In the genomic region with DNA sequence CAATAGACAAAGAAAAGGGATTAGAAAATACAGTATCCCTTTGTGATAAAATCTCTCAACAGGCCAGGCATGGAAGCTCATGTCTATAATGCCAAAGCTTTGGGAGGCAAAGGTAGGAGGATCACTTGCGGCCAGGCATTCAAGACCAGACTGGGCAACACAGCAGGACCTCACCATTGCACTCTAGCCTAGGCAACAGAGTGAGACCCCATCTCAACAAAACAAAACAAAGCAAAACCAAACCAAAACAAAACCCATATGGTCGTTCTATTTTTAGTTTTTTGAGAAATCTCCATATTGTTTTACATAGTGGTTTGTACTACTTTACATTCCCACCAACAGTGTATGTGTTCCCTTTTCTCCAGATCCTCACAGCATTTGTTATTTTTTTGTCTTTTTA, we compare ENCODE assay signal across 34 cellular contexts.
"Had no signal": no experiment of that assay in that cellular context is flagged by ENCODE, and none has a peak within 500 bp of the region (broad histone marks: within the 10 kb centered on the region; RNA-seq: fewer than 3 reads in every experiment).

No MANE protein-coding gene starts in this region.

- H3K27me3 Mint-ChIP-seq: activated naive CD4-positive, alpha-beta T cell treated with anti-CD3 and anti-CD28 coated beads, Interleukin-2, amount 10 ng/mL, durations not matched to agents 7 days and 5 days; activated naive CD4-positive, alpha-beta T cell treated with anti-CD3 and anti-CD28 coated beads, Interleukin-2, amount 50 U/mL, for 24 hours; activated naive CD8-positive, alpha-beta T cell; activated naive CD8-positive, alpha-beta T cell treated with anti-CD3 and anti-CD28 coated beads for 36 hours; activated naive CD8-positive, alpha-beta T cell treated with anti-CD3 and anti-CD28 coated beads, Interleukin-2, amount 10 ng/mL, durations not matched to agents 7 days and 5 days; activated naive CD8-positive, alpha-beta T cell treated with anti-CD3 and anti-CD28 coated beads, Interleukin-2, amount 50 U/mL, for 24 hours; activated T-helper 17 cell treated with anti-CD3 and anti-CD28 coated beads, Interleukin-2, amount 50 U/mL, for 72 hours; central memory CD8-positive, alpha-beta T cell had no signal

- H3K4me1 Mint-ChIP-seq: activated naive CD4-positive, alpha-beta T cell treated with anti-CD3 and anti-CD28 coated beads, Interleukin-2, amount 10 ng/mL, durations not matched to agents 7 days and 5 days; activated naive CD4-positive, alpha-beta T cell treated with anti-CD3 and anti-CD28 coated beads, Interleukin-2, amount 50 U/mL, for 24 hours; activated naive CD8-positive, alpha-beta T cell treated with anti-CD3 and anti-CD28 coated beads for 36 hours; activated naive CD8-positive, alpha-beta T cell treated with anti-CD3 and anti-CD28 coated beads, Interleukin-2, amount 10 ng/mL, durations not matched to agents 7 days and 5 days; activated T-helper 17 cell treated with anti-CD3 and anti-CD28 coated beads, Interleukin-2, amount 50 U/mL, for 72 hours; brain; central memory CD8-positive, alpha-beta T cell had no signal

- DNase-seq: activated effector memory CD4-positive, alpha-beta T cell treated with anti-CD3 and anti-CD28 coated beads, Interleukin-2, amount 50 U/mL, for 16 hours; activated effector memory CD4-positive, alpha-beta T cell treated with Interleukin-2 at 50 U/mL for 16 hours; activated gamma-delta T cell; activated gamma-delta T cell treated with Interleukin-2 at 50 U/mL for 16 hours; activated naive CD4-positive, alpha-beta T cell; activated naive CD4-positive, alpha-beta T cell treated with anti-CD3 and anti-CD28 coated beads for 36 hours; activated naive CD4-positive, alpha-beta T cell treated with anti-CD3 and anti-CD28 coated beads, Interleukin-2, amount 10 ng/mL, durations not matched to agents 7 days and 5 days; activated naive CD4-positive, alpha-beta T cell treated with anti-CD3 and anti-CD28 coated beads, Interleukin-2, amount 50 U/mL, for 16 hours; activated naive CD4-positive, alpha-beta T cell treated with Interleukin-2 at 50 U/mL for 16 hours; activated naive CD8-positive, alpha-beta T cell treated with anti-CD3 and anti-CD28 coated beads for 36 hours; activated naive CD8-positive, alpha-beta T cell treated with anti-CD3 and anti-CD28 coated beads, Interleukin-2, amount 10 ng/mL, durations not matched to agents 7 days and 5 days; activated naive CD8-positive, alpha-beta T cell treated with anti-CD3 and anti-CD28 coated beads, Interleukin-2, amount 50 U/mL, for 24 hours; activated T-cell treated with anti-CD3 and anti-CD28 coated beads, Interleukin-2, amount 50 U/mL, for 1 hour; activated T-cell treated with anti-CD3 and anti-CD28 coated beads, Interleukin-2, amount 50 U/mL, for 4 hours; activated T-cell treated with anti-CD3 and anti-CD28 coated beads, Interleukin-2, amount 50 U/mL, for 48 hours; activated T-cell treated with anti-CD3 and anti-CD28 coated beads, Interleukin-2, amount 50 U/mL, for 72 hours; adrenal gland; amniotic stem cell; amygdala; anterior cingulate cortex; aorta; body of pancreas; brain microvascular endothelial cell; caudate nucleus; central memory CD4-positive, alpha-beta T cell; cerebellar nuclear complex had no signal

- ATAC-seq: activated naive CD4-positive, alpha-beta T cell treated with anti-CD3 and anti-CD28 coated beads, Interleukin-2, amount 50 U/mL, for 72 hours; activated naive CD8-positive, alpha-beta T cell treated with anti-CD3 and anti-CD28 coated beads, Interleukin-2, amount 50 U/mL, for 24 hours; activated T-cell treated with anti-CD3 and anti-CD28 coated beads, Interleukin-2, amount 50 U/mL, for 4 hours; activated T-cell treated with anti-CD3 and anti-CD28 coated beads, Interleukin-2, amount 50 U/mL, for 72 hours; activated T-helper 17 cell treated with anti-CD3 and anti-CD28 coated beads, Interleukin-2, amount 50 U/mL, for 72 hours; body of pancreas had no signal

- H3K36me3 Mint-ChIP-seq: activated naive CD4-positive, alpha-beta T cell treated with anti-CD3 and anti-CD28 coated beads, Interleukin-2, amount 10 ng/mL, durations not matched to agents 7 days and 5 days; activated naive CD8-positive, alpha-beta T cell treated with anti-CD3 and anti-CD28 coated beads for 36 hours; activated naive CD8-positive, alpha-beta T cell treated with anti-CD3 and anti-CD28 coated beads, Interleukin-2, amount 10 ng/mL, durations not matched to agents 7 days and 5 days had no signal

- H3K4me3 Mint-ChIP-seq: activated naive CD4-positive, alpha-beta T cell treated with anti-CD3 and anti-CD28 coated beads for 36 hours; activated naive CD4-positive, alpha-beta T cell treated with anti-CD3 and anti-CD28 coated beads, Interleukin-2, amount 10 ng/mL, durations not matched to agents 7 days and 5 days; activated naive CD4-positive, alpha-beta T cell treated with anti-CD3 and anti-CD28 coated beads, Interleukin-2, amount 50 U/mL, for 24 hours; activated naive CD8-positive, alpha-beta T cell; activated naive CD8-positive, alpha-beta T cell treated with anti-CD3 and anti-CD28 coated beads for 36 hours; activated naive CD8-positive, alpha-beta T cell treated with anti-CD3 and anti-CD28 coated beads, Interleukin-2, amount 10 ng/mL, durations not matched to agents 7 days and 5 days; activated naive CD8-positive, alpha-beta T cell treated with anti-CD3 and anti-CD28 coated beads, Interleukin-2, amount 50 U/mL, for 24 hours; activated T-cell treated with anti-CD3 and anti-CD28 coated beads, Interleukin-2, amount 50 U/mL, for 4 hours; activated T-cell treated with anti-CD3 and anti-CD28 coated beads, Interleukin-2, amount 50 U/mL, for 72 hours; activated T-helper 1 cell treated with anti-CD3 and anti-CD28 coated beads, Interleukin-12 subunit alpha, Interleukin-12 subunit beta, Interleukin-2, Interleukin-4 antibody, amounts not matched to agents 30 ng/mL and 10 ng/mL and 1 ng/mL, durations not matched to agents 14 hours and 24 hours and 36 hours; activated T-helper 17 cell treated with anti-CD3 and anti-CD28 coated beads, Interleukin-2, amount 50 U/mL, for 72 hours; brain; central memory CD8-positive, alpha-beta T cell had no signal

- H3K9me3 Mint-ChIP-seq: activated naive CD4-positive, alpha-beta T cell treated with anti-CD3 and anti-CD28 coated beads, Interleukin-2, amount 10 ng/mL, durations not matched to agents 7 days and 5 days; activated T-helper 2 cell treated with anti-CD3 and anti-CD28 coated beads, Interferon-gamma antibody, Interleukin-2, Interleukin-4, amounts not matched to agents 10 μg/mL and 5 μg/mL and 100 μg/mL, durations not matched to agents 14 hours and 24 hours and 36 hours had no signal

- H3K27ac Mint-ChIP-seq: activated naive CD4-positive, alpha-beta T cell treated with anti-CD3 and anti-CD28 coated beads for 36 hours; activated naive CD4-positive, alpha-beta T cell treated with anti-CD3 and anti-CD28 coated beads, Interleukin-2, amount 10 ng/mL, durations not matched to agents 7 days and 5 days; activated naive CD4-positive, alpha-beta T cell treated with anti-CD3 and anti-CD28 coated beads, Interleukin-2, amount 50 U/mL, for 24 hours; activated naive CD4-positive, alpha-beta T cell treated with anti-CD3 and anti-CD28 coated beads, Interleukin-2, amount 50 U/mL, for 72 hours; activated naive CD8-positive, alpha-beta T cell; activated naive CD8-positive, alpha-beta T cell treated with anti-CD3 and anti-CD28 coated beads for 36 hours; activated naive CD8-positive, alpha-beta T cell treated with anti-CD3 and anti-CD28 coated beads, Interleukin-2, amount 10 ng/mL, durations not matched to agents 7 days and 5 days; activated naive CD8-positive, alpha-beta T cell treated with anti-CD3 and anti-CD28 coated beads, Interleukin-2, amount 50 U/mL, for 24 hours; activated T-cell treated with anti-CD3 and anti-CD28 coated beads, Interleukin-2, amount 50 U/mL, for 72 hours; activated T-helper 1 cell treated with anti-CD3 and anti-CD28 coated beads, Interleukin-12 subunit alpha, Interleukin-12 subunit beta, Interleukin-2, Interleukin-4 antibody, amounts not matched to agents 30 ng/mL and 10 ng/mL and 1 ng/mL, durations not matched to agents 14 hours and 24 hours and 36 hours; activated T-helper 17 cell treated with anti-CD3 and anti-CD28 coated beads, Interleukin-2, amount 50 U/mL, for 72 hours; activated T-helper 2 cell treated with anti-CD3 and anti-CD28 coated beads, Interferon-gamma antibody, Interleukin-2, Interleukin-4, amounts not matched to agents 10 μg/mL and 5 μg/mL and 100 μg/mL, durations not matched to agents 14 hours and 24 hours and 36 hours had no signal
